In the genomic region with DNA sequence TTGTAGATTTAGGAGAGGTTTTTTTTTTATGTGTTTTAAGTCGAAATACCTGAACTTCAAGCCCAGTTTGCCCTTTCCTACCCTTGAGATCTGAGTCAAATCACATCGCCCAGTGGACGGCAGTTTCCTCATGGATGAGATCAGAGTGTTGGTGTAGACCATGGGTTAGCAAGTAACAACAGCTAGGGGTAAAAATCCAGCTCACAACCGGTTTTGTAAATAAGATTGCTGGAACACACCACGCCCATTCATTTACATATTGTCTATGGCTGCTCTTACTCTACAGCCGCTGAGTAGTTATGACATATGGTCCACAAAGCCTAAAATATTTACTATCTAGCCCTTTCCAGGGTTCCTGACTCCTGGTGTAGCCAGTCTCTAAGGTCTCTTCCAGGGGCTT, we compare ENCODE assay signal across 1 cellular context.
TF ChIP-seq lines count a peak whose summit lies in the region.

No MANE protein-coding gene starts in this region.

TF ChIP-seq in endothelial cell of umbilical vein, 7 proteins besides CTCF, POLR2A, EP300 and RAD21 (continued from another document):
- TF ChIP-seq JUN (IDR thresholded peaks at IDR 0.05; ENCODE audit: borderline replicate concordance, insufficient read depth, insufficient read length, low read depth), result no peak
- TF ChIP-seq, protein P1, sequence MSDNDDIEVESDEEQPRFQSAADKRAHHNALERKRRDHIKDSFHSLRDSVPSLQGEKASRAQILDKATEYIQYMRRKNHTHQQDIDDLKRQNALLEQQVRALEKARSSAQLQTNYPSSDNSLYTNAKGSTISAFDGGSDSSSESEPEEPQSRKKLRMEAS (IDR thresholded peaks at IDR 0.05; ENCODE audit: insufficient read depth, insufficient read length), result no peak
- TF ChIP-seq GATA2 (IDR thresholded peaks at IDR 0.05; ENCODE audit: insufficient read depth, insufficient read length, low read depth, low read length), result no peak
- no peak for TF ChIP-seq MYC (IDR thresholded peaks at IDR 0.05; ENCODE audit: low read depth, low read length)
